In the genomic region with DNA sequence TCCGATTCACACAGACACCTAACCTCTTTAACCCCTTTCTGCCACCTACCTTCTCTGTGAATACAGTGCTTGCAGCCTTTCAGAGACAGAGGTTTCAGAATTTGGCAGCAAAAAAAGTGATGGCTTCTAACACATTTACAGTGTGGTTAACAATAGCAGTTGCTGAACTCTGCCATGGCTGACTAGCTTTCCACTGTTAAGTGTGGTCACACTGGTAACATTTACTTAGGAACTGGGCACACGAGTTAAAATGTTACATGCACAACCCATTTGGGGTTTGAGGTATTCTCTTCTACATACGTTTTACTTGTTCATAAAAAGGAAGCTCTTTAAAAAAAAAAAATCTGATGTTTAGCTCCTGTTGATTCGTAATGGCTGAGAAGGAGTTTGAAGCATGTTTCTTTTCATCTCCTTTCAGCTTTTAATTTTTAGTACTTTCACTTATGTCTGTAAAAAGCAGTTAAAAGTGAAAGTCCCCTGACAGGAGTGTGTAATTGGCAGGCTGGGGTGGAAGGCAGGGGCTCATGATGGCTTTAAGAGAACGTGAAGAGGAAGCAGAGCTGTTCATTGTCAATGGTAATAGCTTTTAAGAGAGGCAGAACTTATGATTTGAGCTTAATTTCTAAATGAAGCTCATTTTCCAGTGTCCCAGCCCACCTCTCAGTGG, we compare ENCODE assay signal across 9 cellular contexts.
DNase-seq lines count a peak whose midpoint lies in the region; ATAC-seq, FAIRE-seq and TF ChIP-seq lines count a peak whose summit lies in the region.
"Had no signal": no experiment of that assay in that cellular context is flagged by ENCODE, and none has a peak within 500 bp of the region (broad histone marks: within the 10 kb centered on the region; RNA-seq: fewer than 3 reads in every experiment).

No MANE protein-coding gene starts in this region.

- peak overlapping the region in 9 of 11 experiments; percentile 3 to 69 (median 36); a peak in 13 of 22 replicates for H3K9ac ChIP-seq in BLaER1 treated with 17β-estradiol and CSF1 and Interleukin-3, amounts not matched to agents 10 nM and 100 nM

- peaks cover 2% of the 10 kb centered on the region for H3K36me3 Mint-ChIP-seq in activated CD8-positive, alpha-beta T cell treated with anti-CD3 and anti-CD28 coated beads for 36 hours (ENCODE audit: low read depth)

- FAIRE-seq in GM12892 (lab: Jason Lieb, UNC), result no peak
- FAIRE-seq: islet of Langerhans had no signal

- no peaks in the 10 kb centered on the region; a peak in 1 of 22 replicates for H3K9me3 ChIP-seq in BLaER1 treated with 17β-estradiol and CSF1 and Interleukin-3, amounts not matched to agents 10 nM and 100 nM (replicated peaks in 1 of 11)
- H3K9me3 ChIP-seq in left ventricle myocardium inferior (replicated peaks), result no peaks in the 10 kb centered on the region

- DNase-seq in activated CD8-positive, alpha-beta T cell treated with anti-CD3 and anti-CD28 coated beads for 36 hours, result peak; percentile 26
- DNase-seq in brain microvascular endothelial cell (no peak), SW 1271 (lab: John Stamatoyannopoulos, UW) (no peak), left ventricle myocardium inferior (no peak), GM12892 (ENCODE audit: insufficient read length) (no peak)

- intact Hi-C loops in activated CD8-positive, alpha-beta T cell treated with anti-CD3 and anti-CD28 coated beads for 36 hours (cut with micrococcal nuclease), result no loop called here
- intact Hi-C loops in left ventricle myocardium inferior (cut with micrococcal nuclease), result no loop called here

- in situ Hi-C loops in brain microvascular endothelial cell (cut with HindIII; ENCODE audit: low pct_ligation_motif_present, low sequenced_read_pairs), result no loop called here

- no peaks in the 10 kb centered on the region for H3K9me3 Mint-ChIP-seq in activated CD8-positive, alpha-beta T cell treated with anti-CD3 and anti-CD28 coated beads for 36 hours

- H3K4me3 Mint-ChIP-seq in activated CD8-positive, alpha-beta T cell treated with anti-CD3 and anti-CD28 coated beads for 36 hours, result peak overlapping the region; percentile 48

- H3K27me3 Mint-ChIP-seq in activated CD8-positive, alpha-beta T cell treated with anti-CD3 and anti-CD28 coated beads for 36 hours, result no peaks in the 10 kb centered on the region

- 0 out of 22 replicates have a peak, but pooled peaks cover 0 to 7% (median 0%) of the 10 kb centered on the region in 11 experiments for H3K27me3 ChIP-seq in BLaER1 treated with 17β-estradiol and CSF1 and Interleukin-3, amounts not matched to agents 10 nM and 100 nM
- H3K27me3 ChIP-seq in brain microvascular endothelial cell (replicated peaks), result no peaks in the 10 kb centered on the region
- no peaks in the 10 kb centered on the region for H3K27me3 ChIP-seq in left ventricle myocardium inferior (ENCODE audit: low read depth)

- CTCF ChIA-PET in activated CD8-positive, alpha-beta T cell treated with anti-CD3 and anti-CD28 coated beads for 36 hours (lab: Charles Lee), result interaction anchor here (0.6 to 1.5 kb wide), 5 partner anchors 12 to 177 kb away, joined by 3 to 6 read pairs (median 4); no protein-coding TSS in a partner anchor

- H3K36me3 ChIP-seq in BLaER1 treated with 17β-estradiol and CSF1 and Interleukin-3, amounts not matched to agents 10 nM and 100 nM, result peaks cover 0 to 7% (median 0%) of the 10 kb centered on the region in 11 experiments; a peak in 1 of 22 replicates
- H3K36me3 ChIP-seq in brain microvascular endothelial cell (replicated peaks) (no peaks in the 10 kb centered on the region), left ventricle myocardium inferior (no peaks in the 10 kb centered on the region)

- peaks cover 24 to 54% (median 43%) of the 10 kb centered on the region in 10 experiments for H3K4me1 ChIP-seq in BLaER1 treated with 17β-estradiol and CSF1 and Interleukin-3, amounts not matched to agents 10 nM and 100 nM
- H3K4me1 ChIP-seq in left ventricle myocardium inferior, result peaks cover 14% of the 10 kb centered on the region

- peak overlapping the region; percentile 31 to 87 (median 73) for H3K4me2 ChIP-seq in BLaER1 treated with 17β-estradiol and CSF1 and Interleukin-3, amounts not matched to agents 10 nM and 100 nM

- peaks cover 27% of the 10 kb centered on the region for H3K4me1 Mint-ChIP-seq in activated CD8-positive, alpha-beta T cell treated with anti-CD3 and anti-CD28 coated beads for 36 hours (ENCODE audit: low read depth)

- H3K27ac Mint-ChIP-seq in activated CD8-positive, alpha-beta T cell treated with anti-CD3 and anti-CD28 coated beads for 36 hours, result peak overlapping the region; percentile 60

- peak overlapping the region in 4 of 10 experiments; percentile 12 to 44 (median 25); a peak in 3 of 20 replicates for H3K4me3 ChIP-seq in BLaER1 treated with 17β-estradiol and CSF1 and Interleukin-3, amounts not matched to agents 10 nM and 100 nM
- no peak overlapping the region for H3K4me3 ChIP-seq in brain microvascular endothelial cell (ENCODE audit: low read depth, low read length)
- no peak overlapping the region for H3K4me3 ChIP-seq in left ventricle myocardium inferior

- H4K20me1 ChIP-seq in BLaER1 treated with 17β-estradiol and CSF1 and Interleukin-3, amounts not matched to agents 10 nM and 100 nM, result peaks cover 0 to 10% (median 0%) of the 10 kb centered on the region in 11 experiments; a peak in 1 of 22 replicates

- TF ChIP-seq CTCF in activated CD8-positive, alpha-beta T cell treated with anti-CD3 and anti-CD28 coated beads for 36 hours (IDR thresholded peaks at IDR 0.05), result no peak
- TF ChIP-seq CTCF in brain microvascular endothelial cell (IDR thresholded peaks at IDR 0.05; ENCODE audit: low read depth, low read length, missing control alignments) (no peak), left ventricle myocardium inferior (IDR thresholded peaks at IDR 0.05; ENCODE audit: borderline replicate concordance) (no peak)

- POLR2A ChIA-PET in activated CD8-positive, alpha-beta T cell treated with anti-CD3 and anti-CD28 coated beads for 36 hours (lab: Charles Lee), result no interaction called here

- no peak for TF ChIP-seq POLR2A in GM12892 (IDR thresholded peaks at IDR 0.05; ENCODE audit: low read depth, low read length)

- peak overlapping the region in 8 of 11 experiments; percentile 16 to 62 (median 46); a peak in 13 of 22 replicates for H3K27ac ChIP-seq in BLaER1 treated with 17β-estradiol and CSF1 and Interleukin-3, amounts not matched to agents 10 nM and 100 nM
- H3K27ac ChIP-seq in brain microvascular endothelial cell, result no peak overlapping the region
- no peak overlapping the region for H3K27ac ChIP-seq in left ventricle myocardium inferior (replicated peaks)

- peak; percentile 88 for ATAC-seq in GM19043 (IDR thresholded peaks at IDR 0.05; ENCODE audit: low read depth, unreplicated experiment)
- peak; percentile 79 for ATAC-seq in HG02970 (IDR thresholded peaks at IDR 0.05; ENCODE audit: low FRiP score, unreplicated experiment)
- peak; percentile 79 for ATAC-seq in activated CD8-positive, alpha-beta T cell treated with anti-CD3 and anti-CD28 coated beads for 36 hours

Comparison
In these comparisons a context has a peak if more than half of its experiments do, and no peak if none do; other contexts are left out.
1. H3K27ac ChIP-seq: peak in BLaER1 treated with 17β-estradiol and CSF1 and Interleukin-3, amounts not matched to agents 10 nM and 100 nM (8 of 11); none in brain microvascular endothelial cell (single experiment) and left ventricle myocardium inferior (single experiment).
2. Peak in every context shown above with its lines, with median percentiles within 50 percentile points of each other: ATAC-seq.